ENCODE assay signal across 13 cellular contexts in genomic region chr11:123122341-123122740, GRCh38.
DNase-seq lines count a peak whose midpoint lies in the region; ATAC-seq and TF ChIP-seq lines count a peak whose summit lies in the region.
"Had no signal": no experiment of that assay in that cellular context is flagged by ENCODE, and none has a peak within 500 bp of the region (broad histone marks: within the 10 kb centered on the region; RNA-seq: fewer than 3 reads in every experiment).

No MANE protein-coding gene starts in this region.

- peak overlapping the region; percentile 57 for H2AFZ ChIP-seq in SK-N-SH (ENCODE audit: low read depth)

- H3K4me1 ChIP-seq in SK-N-SH (ENCODE audit: control insufficient read depth in 1 of 2, insufficient read depth in 2 of 2, low read depth in 1 of 2, low read length in 1 of 2) = peaks cover 9 to 28% of the 10 kb centered on the region in 2 experiments; a peak in 2 of 4 replicates
- H3K4me1 ChIP-seq: BLaER1 had no signal

- peaks cover 71% of the 10 kb centered on the region for H3K79me2 ChIP-seq in SK-N-SH (ENCODE audit: insufficient read depth)

- peak overlapping the region; percentile 47; the same call in 1 of the 2 replicates for H3K4me2 ChIP-seq in SK-N-SH
- H3K4me2 ChIP-seq: BLaER1 had no signal

- H3K9ac ChIP-seq in SK-N-SH = peak overlapping the region; percentile 19; the same call in 1 of the 2 replicates
- H3K9ac ChIP-seq: BLaER1 had no signal

- POLR2A ChIA-PET in SK-N-SH (lab: Yijun Ruan, JAX) = interaction anchor here (1.4 kb wide), 1 partner anchor 15 kb away, joined by 5 read pairs; no protein-coding TSS in a partner anchor

- peaks cover 44% of the 10 kb centered on the region for H3F3A ChIP-seq in SK-N-SH (replicated peaks; ENCODE audit: insufficient read depth)

- no peak for TF ChIP-seq CTCF in SK-N-SH (IDR thresholded peaks at IDR 0.05)
- TF ChIP-seq CTCF in fibroblast of mammary gland (conservative IDR thresholded peaks at IDR 0.05; ENCODE audit: control insufficient read depth, insufficient read depth, low read depth, low read length) = no peak
- no peak for TF ChIP-seq CTCF in omental fat pad (IDR thresholded peaks at IDR 0.05)

- peak; percentile 82 for ATAC-seq in omental fat pad (ENCODE audit: low FRiP score)
- no peak for ATAC-seq in HG02610 (IDR thresholded peaks at IDR 0.05; ENCODE audit: unreplicated experiment)
- ATAC-seq: natural killer cell treated with Interleukin-12 subunit alpha and Interleukin-12 subunit beta and Interleukin-15 and Interleukin-18, amount 100 ng/mL, for 72 hours had no signal

- no peak for TF ChIP-seq EP300 in SK-N-SH (IDR thresholded peaks at IDR 0.05; ENCODE audit: borderline replicate concordance in 1 of 2, low read depth in 1 of 2, low read length in 1 of 2)

- no peaks in the 10 kb centered on the region for H3K9me2 ChIP-seq in SK-N-SH

- peak overlapping the region; percentile 66 to 77 for H3K27ac ChIP-seq in SK-N-SH (ENCODE audit: low read depth in 2 of 2, low read length in 1 of 2)
- H3K27ac ChIP-seq: BLaER1 had no signal

- H3K9me3 ChIP-seq in SK-N-SH = no peaks in the 10 kb centered on the region
- H3K9me3 ChIP-seq: BLaER1 had no signal

- no peaks in the 10 kb centered on the region for H3K36me3 ChIP-seq in SK-N-SH (replicated peaks in 1 of 2; ENCODE audit: control insufficient read depth in 1 of 2, insufficient read depth in 2 of 2, low read length in 1 of 2)
- H3K36me3 ChIP-seq: BLaER1 had no signal

- H3K27me3 ChIP-seq in SK-N-SH (ENCODE audit: insufficient read depth) = no peaks in the 10 kb centered on the region
- H3K27me3 ChIP-seq: BLaER1 had no signal

- WGBS in SK-N-SH (ENCODE audit: low lambda C conversion rate) = 43% methylated on average over 8 of the region's 8 CpGs

- CTCF ChIA-PET in SK-N-SH (lab: Yijun Ruan, JAX) = interaction anchor here (1.0 to 3.4 kb wide), 9 partner anchors 10 to 139 kb away, joined by 3 to 24 read pairs (median 3); no protein-coding TSS in a partner anchor

- H3K4me3 ChIP-seq in SK-N-SH (ENCODE audit: low read depth in 2 of 2, low read length in 1 of 2) = no peak overlapping the region
- no peak overlapping the region for H3K4me3 ChIP-seq in fibroblast of mammary gland (ENCODE audit: control insufficient read depth, low read depth, low read length)
- H3K4me3 ChIP-seq: BLaER1 had no signal

- TF ChIP-seq RAD21 in SK-N-SH (IDR thresholded peaks at IDR 0.05; ENCODE audit: low read length) = no peak

- DNase-seq in AG20443 (ENCODE audit: low spot score) (peak; percentile 51), SK-N-SH (peak; percentile 48), fibroblast of mammary gland (ENCODE audit: low read depth) (peak; percentile 87), omental fat pad (ENCODE audit: low spot score) (peak; percentile 38), NCI-H446 treated with DMSO at 0.1 percent for 48 hours (lab: John Stamatoyannopoulos, UW) (no peak), NCI-H748 treated with DMSO at 0.1 percent for 48 hours (lab: John Stamatoyannopoulos, UW) (no peak)
- DNase-seq in stimulated activated CD4-positive, alpha-beta T cell treated with anti-CD3 and anti-CD28 coated beads, Interleukin-2, amount 100 ng/mL, for 24 hours = no peak
- DNase-seq: activated naive CD4-positive, alpha-beta T cell treated with Interleukin-2 at 50 U/mL for 16 hours; H7; NCI-H526 had no signal

- H4K20me1 ChIP-seq in SK-N-SH (ENCODE audit: insufficient read depth) = no peaks in the 10 kb centered on the region
- H4K20me1 ChIP-seq: BLaER1 had no signal

TF ChIP-seq in SK-N-SH, 30 proteins besides CTCF, POLR2A, EP300 and RAD21:
- no peak for TF ChIP-seq IRF3 (IDR thresholded peaks at IDR 0.05; ENCODE audit: low read depth, low read length)
- TF ChIP-seq TCF12 (IDR thresholded peaks at IDR 0.05) = no peak
- no peak for TF ChIP-seq JUND (IDR thresholded peaks at IDR 0.05)
- no peak for TF ChIP-seq USF2 (IDR thresholded peaks at IDR 0.05; ENCODE audit: borderline replicate concordance, low read depth, low read length)
- TF ChIP-seq EZH2phosphoT487 (IDR thresholded peaks at IDR 0.05; ENCODE audit: borderline replicate concordance, low read depth) = no peak
- no peak for TF ChIP-seq NRF1 (IDR thresholded peaks at IDR 0.05; ENCODE audit: low read depth, low read length)
- TF ChIP-seq REST (IDR thresholded peaks at IDR 0.05; ENCODE audit: low read depth, low read length) = no peak

Comparison
In these comparisons a context has a peak if more than half of its experiments do, and no peak if none do; other contexts are left out.
1. DNase-seq: peak in AG20443 (single experiment), SK-N-SH (single experiment), fibroblast of mammary gland (single experiment) and omental fat pad (single experiment); none in stimulated activated CD4-positive, alpha-beta T cell treated with anti-CD3 and anti-CD28 coated beads, Interleukin-2, amount 100 ng/mL, for 24 hours (0 of 2), NCI-H446 treated with DMSO at 0.1 percent for 48 hours (single experiment) and NCI-H748 treated with DMSO at 0.1 percent for 48 hours (single experiment).